Comparison of ENCODE assay signal across 8 cellular contexts in the genomic region with DNA sequence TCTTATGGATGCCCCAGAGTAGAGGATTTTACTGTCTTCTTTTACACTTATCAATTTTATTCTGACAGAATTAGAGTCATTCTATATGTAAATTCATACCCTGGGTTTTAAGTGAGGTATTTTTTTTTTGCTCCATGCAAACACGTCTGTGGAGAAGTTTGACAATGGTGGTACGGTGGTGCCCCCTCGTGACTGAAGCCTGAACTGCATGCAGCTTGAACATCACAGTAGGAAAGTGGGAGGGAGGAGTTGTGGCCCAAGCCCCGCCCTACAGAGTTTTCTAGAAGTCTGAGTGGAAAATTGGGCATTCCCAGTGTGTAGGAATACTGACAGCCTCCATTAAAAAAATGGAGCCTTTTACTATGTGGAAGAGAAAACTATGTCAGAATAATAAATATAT.
DNase-seq lines count a peak whose midpoint lies in the region; ATAC-seq and TF ChIP-seq lines count a peak whose summit lies in the region.

No MANE protein-coding gene starts in this region.

- peak; percentile 87 for ATAC-seq in GM21423 (IDR thresholded peaks at IDR 0.05; ENCODE audit: unreplicated experiment)
- ATAC-seq in naive thymus-derived CD8-positive, alpha-beta T cell: peak; percentile 73 to 82
- peak; percentile 74 for ATAC-seq in stimulated activated effector memory CD8-positive, alpha-beta T cell treated with anti-CD3 and anti-CD28 coated beads, Interleukin-12 subunit alpha, Interleukin-12 subunit beta, amount 100 ng/mL, for 72 hours

- peak; percentile 7 for DNase-seq in DMS153 (lab: John Stamatoyannopoulos, UW)
- DNase-seq in HT-29 (ENCODE audit: low spot score): peak; percentile 95
- peak; percentile 52 for DNase-seq in NOMO-1 treated with dmso at 0.1 percent for 144 hours (lab: John Stamatoyannopoulos, UW; ENCODE audit: unreplicated experiment)
- peak; percentile 19 for DNase-seq in activated CD8-positive, alpha-beta memory T cell treated with anti-CD3 and anti-CD28 coated beads, Interleukin-2, amount 50 U/mL, for 1 hour (ENCODE audit: extremely low read depth)
- no peak for DNase-seq in epithelial cell of proximal tubule (ENCODE audit: low read depth)
- peak; percentile 60 to 84 (median 74) for DNase-seq in naive thymus-derived CD8-positive, alpha-beta T cell
- peak; percentile 55 to 85 for DNase-seq in stimulated activated effector memory CD8-positive, alpha-beta T cell treated with anti-CD3 and anti-CD28 coated beads, Interleukin-12 subunit alpha, Interleukin-12 subunit beta, amount 100 ng/mL, for 72 hours (ENCODE audit: low spot score in 2 of 2)

- H3K4me3 Mint-ChIP-seq in naive thymus-derived CD8-positive, alpha-beta T cell: no peak overlapping the region
- no peak overlapping the region for H3K4me3 Mint-ChIP-seq in stimulated activated effector memory CD8-positive, alpha-beta T cell treated with anti-CD3 and anti-CD28 coated beads, Interleukin-12 subunit alpha, Interleukin-12 subunit beta, amount 100 ng/mL, for 72 hours

- no peak overlapping the region for H3K4me3 ChIP-seq in epithelial cell of proximal tubule (ENCODE audit: low read depth, low read length)

- no peaks in the 10 kb centered on the region for H3K9me3 Mint-ChIP-seq in naive thymus-derived CD8-positive, alpha-beta T cell
- no peaks in the 10 kb centered on the region for H3K9me3 Mint-ChIP-seq in stimulated activated effector memory CD8-positive, alpha-beta T cell treated with anti-CD3 and anti-CD28 coated beads, Interleukin-12 subunit alpha, Interleukin-12 subunit beta, amount 100 ng/mL, for 72 hours

- peak; percentile 75 for TF ChIP-seq CTCF in epithelial cell of proximal tubule (conservative IDR thresholded peaks at IDR 0.05; ENCODE audit: low read depth, low read length)

- POLR2A ChIA-PET in naive thymus-derived CD8-positive, alpha-beta T cell (lab: Charles Lee): no interaction called here

- no peak overlapping the region for H3K27ac Mint-ChIP-seq in naive thymus-derived CD8-positive, alpha-beta T cell
- no peak overlapping the region for H3K27ac Mint-ChIP-seq in stimulated activated effector memory CD8-positive, alpha-beta T cell treated with anti-CD3 and anti-CD28 coated beads, Interleukin-12 subunit alpha, Interleukin-12 subunit beta, amount 100 ng/mL, for 72 hours

- H3K27me3 Mint-ChIP-seq in naive thymus-derived CD8-positive, alpha-beta T cell: no peaks in the 10 kb centered on the region

- no peaks in the 10 kb centered on the region for H3K4me1 Mint-ChIP-seq in naive thymus-derived CD8-positive, alpha-beta T cell
- H3K4me1 Mint-ChIP-seq in stimulated activated effector memory CD8-positive, alpha-beta T cell treated with anti-CD3 and anti-CD28 coated beads, Interleukin-12 subunit alpha, Interleukin-12 subunit beta, amount 100 ng/mL, for 72 hours: no peaks in the 10 kb centered on the region

- H3K36me3 Mint-ChIP-seq in naive thymus-derived CD8-positive, alpha-beta T cell: peaks cover 0 to 24% (median 3%) of the 10 kb centered on the region in 3 donors
- H3K36me3 Mint-ChIP-seq in stimulated activated effector memory CD8-positive, alpha-beta T cell treated with anti-CD3 and anti-CD28 coated beads, Interleukin-12 subunit alpha, Interleukin-12 subunit beta, amount 100 ng/mL, for 72 hours: peaks cover 15% of the 10 kb centered on the region
